2 cellular contexts compared by ENCODE assay signal in genomic region chr7:1671876-1672451, GRCh38.
TF ChIP-seq lines count a peak whose summit lies in the region.

No MANE protein-coding gene starts in this region.

TF ChIP-seq in SK-N-SH, 30 proteins besides CTCF, POLR2A, EP300 and RAD21 (continued from another document):
- TF ChIP-seq NFIC (IDR thresholded peaks at IDR 0.05; ENCODE audit: borderline replicate concordance) (no peak), USF1 (IDR thresholded peaks at IDR 0.05; ENCODE audit: borderline replicate concordance, low read depth) (no peak), TAF1 (IDR thresholded peaks at IDR 0.05; ENCODE audit: borderline replicate concordance, low read depth, low read length) (no peak), FOSL2 (IDR thresholded peaks at IDR 0.05; ENCODE audit: borderline replicate concordance, low read depth) (no peak), EZH2phosphoT487 (IDR thresholded peaks at IDR 0.05; ENCODE audit: borderline replicate concordance, low read depth) (no peak), SMC3 (IDR thresholded peaks at IDR 0.05; ENCODE audit: low read depth, low read length) (no peak), PBX3 (IDR thresholded peaks at IDR 0.05) (no peak), MAX (IDR thresholded peaks at IDR 0.05; ENCODE audit: low read depth) (no peak), YY1 (IDR thresholded peaks at IDR 0.05; ENCODE audit: low read depth) (no peak), TEAD4 (IDR thresholded peaks at IDR 0.05; ENCODE audit: borderline replicate concordance, insufficient read depth) (no peak)
- TF ChIP-seq, protein P1, sequence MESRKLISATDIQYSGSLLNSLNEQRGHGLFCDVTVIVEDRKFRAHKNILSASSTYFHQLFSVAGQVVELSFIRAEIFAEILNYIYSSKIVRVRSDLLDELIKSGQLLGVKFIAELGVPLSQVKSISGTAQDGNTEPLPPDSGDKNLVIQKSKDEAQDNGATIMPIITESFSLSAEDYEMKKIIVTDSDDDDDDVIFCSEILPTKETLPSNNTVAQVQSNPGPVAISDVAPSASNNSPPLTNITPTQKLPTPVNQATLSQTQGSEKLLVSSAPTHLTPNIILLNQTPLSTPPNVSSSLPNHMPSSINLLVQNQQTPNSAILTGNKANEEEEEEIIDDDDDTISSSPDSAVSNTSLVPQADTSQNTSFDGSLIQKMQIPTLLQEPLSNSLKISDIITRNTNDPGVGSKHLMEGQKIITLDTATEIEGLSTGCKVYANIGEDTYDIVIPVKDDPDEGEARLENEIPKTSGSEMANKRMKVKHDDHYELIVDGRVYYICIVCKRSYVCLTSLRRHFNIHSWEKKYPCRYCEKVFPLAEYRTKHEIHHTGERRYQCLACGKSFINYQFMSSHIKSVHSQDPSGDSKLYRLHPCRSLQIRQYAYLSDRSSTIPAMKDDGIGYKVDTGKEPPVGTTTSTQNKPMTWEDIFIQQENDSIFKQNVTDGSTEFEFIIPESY (IDR thresholded peaks at IDR 0.05; ENCODE audit: borderline replicate concordance, low read depth): no peak
TF ChIP-seq in SK-N-SH: peak in this region for 0.

TF ChIP-seq in SK-N-SH treated with all-trans-retinoic acid at 6 μM for 48 hours, 23 proteins besides CTCF, POLR2A, EP300 and RAD21 (continued from another document):
- TF ChIP-seq POU6F1 (CRISPR knock-in tag; IDR thresholded peaks at IDR 0.05; ENCODE audit: borderline replicate concordance, low read depth) (no peak), ZFP3 (CRISPR knock-in tag; IDR thresholded peaks at IDR 0.05) (no peak), ESRRG (CRISPR knock-in tag; IDR thresholded peaks at IDR 0.05) (no peak), ZFP30 (CRISPR knock-in tag; IDR thresholded peaks at IDR 0.05) (no peak), SNAI2 (CRISPR knock-in tag; IDR thresholded peaks at IDR 0.05) (no peak), ARNTL (CRISPR knock-in tag; IDR thresholded peaks at IDR 0.05; ENCODE audit: borderline replicate concordance, low read depth) (no peak), ISL1 (CRISPR knock-in tag; IDR thresholded peaks at IDR 0.05) (no peak), TSHZ2 (CRISPR knock-in tag; IDR thresholded peaks at IDR 0.05) (no peak), ZNF70 (CRISPR knock-in tag; IDR thresholded peaks at IDR 0.05) (no peak), PPARA (CRISPR knock-in tag; IDR thresholded peaks at IDR 0.05; ENCODE audit: borderline replicate concordance) (no peak), TOX (CRISPR knock-in tag; IDR thresholded peaks at IDR 0.05; ENCODE audit: borderline replicate concordance) (no peak), ZNF8 (CRISPR knock-in tag; IDR thresholded peaks at IDR 0.05) (no peak)
- TF ChIP-seq, protein P2, sequence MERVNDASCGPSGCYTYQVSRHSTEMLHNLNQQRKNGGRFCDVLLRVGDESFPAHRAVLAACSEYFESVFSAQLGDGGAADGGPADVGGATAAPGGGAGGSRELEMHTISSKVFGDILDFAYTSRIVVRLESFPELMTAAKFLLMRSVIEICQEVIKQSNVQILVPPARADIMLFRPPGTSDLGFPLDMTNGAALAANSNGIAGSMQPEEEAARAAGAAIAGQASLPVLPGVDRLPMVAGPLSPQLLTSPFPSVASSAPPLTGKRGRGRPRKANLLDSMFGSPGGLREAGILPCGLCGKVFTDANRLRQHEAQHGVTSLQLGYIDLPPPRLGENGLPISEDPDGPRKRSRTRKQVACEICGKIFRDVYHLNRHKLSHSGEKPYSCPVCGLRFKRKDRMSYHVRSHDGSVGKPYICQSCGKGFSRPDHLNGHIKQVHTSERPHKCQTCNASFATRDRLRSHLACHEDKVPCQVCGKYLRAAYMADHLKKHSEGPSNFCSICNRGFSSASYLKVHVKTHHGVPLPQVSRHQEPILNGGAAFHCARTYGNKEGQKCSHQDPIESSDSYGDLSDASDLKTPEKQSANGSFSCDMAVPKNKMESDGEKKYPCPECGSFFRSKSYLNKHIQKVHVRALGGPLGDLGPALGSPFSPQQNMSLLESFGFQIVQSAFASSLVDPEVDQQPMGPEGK (CRISPR knock-in tag; IDR thresholded peaks at IDR 0.05; ENCODE audit: borderline replicate concordance): no peak
- TF ChIP-seq, protein P3, sequence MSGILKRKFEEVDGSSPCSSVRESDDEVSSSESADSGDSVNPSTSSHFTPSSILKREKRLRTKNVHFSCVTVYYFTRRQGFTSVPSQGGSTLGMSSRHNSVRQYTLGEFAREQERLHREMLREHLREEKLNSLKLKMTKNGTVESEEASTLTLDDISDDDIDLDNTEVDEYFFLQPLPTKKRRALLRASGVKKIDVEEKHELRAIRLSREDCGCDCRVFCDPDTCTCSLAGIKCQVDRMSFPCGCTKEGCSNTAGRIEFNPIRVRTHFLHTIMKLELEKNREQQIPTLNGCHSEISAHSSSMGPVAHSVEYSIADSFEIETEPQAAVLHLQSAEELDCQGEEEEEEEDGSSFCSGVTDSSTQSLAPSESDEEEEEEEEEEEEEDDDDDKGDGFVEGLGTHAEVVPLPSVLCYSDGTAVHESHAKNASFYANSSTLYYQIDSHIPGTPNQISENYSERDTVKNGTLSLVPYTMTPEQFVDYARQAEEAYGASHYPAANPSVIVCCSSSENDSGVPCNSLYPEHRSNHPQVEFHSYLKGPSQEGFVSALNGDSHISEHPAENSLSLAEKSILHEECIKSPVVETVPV (CRISPR knock-in tag; IDR thresholded peaks at IDR 0.05): no peak
